ENCODE assay signal across 1 cellular context in genomic region chr14:23154876-23155587, GRCh38.
A peak's percentile ranks its signal among the peaks of the same experiment; 100 is the strongest.
TF ChIP-seq lines count a peak whose summit lies in the region.

No MANE protein-coding gene starts in this region.

TF ChIP-seq in K562, 482 proteins besides CTCF, POLR2A, EP300 and RAD21 (continued from another document and continues in another):
- TF ChIP-seq ELK3 (CRISPR knock-in tag; IDR thresholded peaks at IDR 0.05) (no peak), ASH1L (IDR thresholded peaks at IDR 0.05; ENCODE audit: borderline replicate concordance, low read depth, partially characterized antibody) (no peak), THRA (IDR thresholded peaks at IDR 0.05) (no peak), COPS2 (conservative IDR thresholded peaks at IDR 0.05) (no peak), MAFG (tag; conservative IDR thresholded peaks at IDR 0.05) (peak; percentile 99), CBX3 (IDR thresholded peaks at IDR 0.05; ENCODE audit: borderline replicate concordance in 1 of 2, low read length in 2 of 2) (no peak), MEIS2 (IDR thresholded peaks at IDR 0.05; ENCODE audit: partially characterized antibody) (no peak), RUNX1 (IDR thresholded peaks at IDR 0.05; ENCODE audit: low read depth) (no peak), HCFC1 (IDR thresholded peaks at IDR 0.05; ENCODE audit: low read depth, low read length) (no peak), SPI1 (IDR thresholded peaks at IDR 0.05; ENCODE audit: borderline replicate concordance, low read depth, low read length) (no peak), BCOR (IDR thresholded peaks at IDR 0.05) (no peak), GATA2 (CRISPR knock-in tag; IDR thresholded peaks at IDR 0.05) (no peak), PRDM10 (IDR thresholded peaks at IDR 0.05; ENCODE audit: partially characterized antibody) (peak; percentile 56), NR3C1 (CRISPR knock-in tag; IDR thresholded peaks at IDR 0.05) (no peak), MCM2 (IDR thresholded peaks at IDR 0.05; ENCODE audit: low read depth) (no peak), ESRRA (IDR thresholded peaks at IDR 0.05; ENCODE audit: borderline replicate concordance, low read depth) (no peak), TSC22D4 (tag; IDR thresholded peaks at IDR 0.05) (no peak), HDAC1 (IDR thresholded peaks at IDR 0.05) (peak in 1 of 2 experiments; percentile 54; a peak in 2 of 4 replicates), KAT7 (CRISPR knock-in tag; IDR thresholded peaks at IDR 0.05; ENCODE audit: borderline replicate concordance) (no peak), CTCFL (IDR thresholded peaks at IDR 0.05; ENCODE audit: borderline replicate concordance, insufficient read depth, low read depth, low read length, poor library complexity, severe bottlenecking) (no peak), ZNF830 (CRISPR knock-in tag; IDR thresholded peaks at IDR 0.05) (no peak), FOXP4 (CRISPR knock-in tag; IDR thresholded peaks at IDR 0.05; ENCODE audit: borderline replicate concordance) (no peak), PTRF (tag; IDR thresholded peaks at IDR 0.05) (0 out of 2 replicates have a peak, but pooled peaks have one; percentile 31), POU5F1 (IDR thresholded peaks at IDR 0.05; ENCODE audit: borderline replicate concordance, low read depth, low read length, partially characterized antibody) (no peak), ZFP30 (CRISPR knock-in tag; IDR thresholded peaks at IDR 0.05; ENCODE audit: borderline replicate concordance) (no peak), ZNF76 (CRISPR knock-in tag; IDR thresholded peaks at IDR 0.05; ENCODE audit: borderline replicate concordance) (no peak), AFF4 (CRISPR knock-in tag; IDR thresholded peaks at IDR 0.05) (no peak), KDM4B (IDR thresholded peaks at IDR 0.05; ENCODE audit: borderline replicate concordance in 2 of 2, low read depth in 1 of 2) (no peak), KLF16 (IDR thresholded peaks at IDR 0.05) (no peak), ELF4 (CRISPR knock-in tag; IDR thresholded peaks at IDR 0.05) (no peak), ARID3A (IDR thresholded peaks at IDR 0.05; ENCODE audit: borderline replicate concordance, low read depth, low read length) (no peak), RFX1 (IDR thresholded peaks at IDR 0.05) (no peak), MTA2 (IDR thresholded peaks at IDR 0.05; ENCODE audit: low read depth) (0 out of 2 replicates have a peak, but pooled peaks have one; percentile 23), SMARCA5 (IDR thresholded peaks at IDR 0.05) (no peak)
